9 cellular contexts compared by ENCODE assay signal in genomic region chr6:27582928-27583725, GRCh38.
A peak's percentile ranks its signal among the peaks of the same experiment; 100 is the strongest.
DNase-seq lines count a peak whose midpoint lies in the region; ATAC-seq and TF ChIP-seq lines count a peak whose summit lies in the region.
"Had no signal": no experiment of that assay in that cellular context is flagged by ENCODE, and none has a peak within 500 bp of the region (broad histone marks: within the 10 kb centered on the region; RNA-seq: fewer than 3 reads in every experiment).

No MANE protein-coding gene starts in this region.

- TF ChIP-seq RAD21 in liver (IDR thresholded peaks at IDR 0.05): no peak

- H3K9me3 Mint-ChIP-seq in activated naive CD4-positive, alpha-beta T cell treated with anti-CD3 and anti-CD28 coated beads for 36 hours: no peaks in the 10 kb centered on the region

- no peak overlapping the region for H3K27ac ChIP-seq in liver (ENCODE audit: low read depth in 1 of 2, low read length in 2 of 2)
- H3K27ac ChIP-seq: BLaER1 had no signal

- peaks cover 75% of the 10 kb centered on the region for H3K27me3 Mint-ChIP-seq in activated naive CD4-positive, alpha-beta T cell treated with anti-CD3 and anti-CD28 coated beads for 36 hours (ENCODE audit: low read depth)

- peak overlapping the region; percentile 75 for H3K27ac Mint-ChIP-seq in activated naive CD4-positive, alpha-beta T cell treated with anti-CD3 and anti-CD28 coated beads for 36 hours

- no peaks in the 10 kb centered on the region for H3K36me3 ChIP-seq in liver (ENCODE audit: control insufficient read depth in 4 of 4, insufficient read depth in 3 of 4, low read depth in 1 of 4, low read length in 3 of 4)
- H3K36me3 ChIP-seq: BLaER1 had no signal

- peaks cover 3% of the 10 kb centered on the region for H3K4me1 Mint-ChIP-seq in activated naive CD4-positive, alpha-beta T cell treated with anti-CD3 and anti-CD28 coated beads for 36 hours (ENCODE audit: low read depth)

- no peaks in the 10 kb centered on the region for H3K4me1 ChIP-seq in liver (ENCODE audit: control insufficient read depth in 4 of 4, insufficient read depth in 4 of 4, low read length in 3 of 4)
- H3K4me1 ChIP-seq: BLaER1 had no signal

- TF ChIP-seq CTCF in liver (IDR thresholded peaks at IDR 0.05; ENCODE audit: low read depth, low read length, missing input control): no peak

- DNase-seq in NCI-H524 (lab: John Stamatoyannopoulos, UW) (peak; percentile 12 to 70), NCI-H524 treated with DMSO at 0.1 percent for 48 hours (lab: John Stamatoyannopoulos, UW) (no peak), NCI-H2227 (lab: John Stamatoyannopoulos, UW; ENCODE audit: unreplicated experiment) (peak; percentile 84), cerebellum (ENCODE audit: low spot score) (no peak)
- peak; percentile 70 for DNase-seq in activated naive CD4-positive, alpha-beta T cell treated with anti-CD3 and anti-CD28 coated beads for 36 hours
- DNase-seq in central memory CD4-positive, alpha-beta T cell: no peak

- no peak for ATAC-seq in GM21825 (IDR thresholded peaks at IDR 0.05; ENCODE audit: unreplicated experiment)

- peak overlapping the region; percentile 47 for H3K4me3 Mint-ChIP-seq in activated naive CD4-positive, alpha-beta T cell treated with anti-CD3 and anti-CD28 coated beads for 36 hours

- WGBS in liver: 18% methylated on average over 32 of the region's 32 CpGs

- H3K9me3 ChIP-seq in liver (ENCODE audit: control insufficient read depth in 4 of 4, low read length in 3 of 4): peaks cover 0 to 3% (median 1%) of the 10 kb centered on the region in 4 donors

- H3K4me3 ChIP-seq in liver (ENCODE audit: low read depth in 1 of 3, low read length in 3 of 3): no peak overlapping the region
- H3K4me3 ChIP-seq: BLaER1 had no signal

- H3K27me3 ChIP-seq in liver (ENCODE audit: control insufficient read depth in 4 of 4, insufficient read depth in 4 of 4, low read length in 3 of 4): peaks cover 0 to 13% (median 7%) of the 10 kb centered on the region in 4 donors
- H3K27me3 ChIP-seq: BLaER1 had no signal

- intact Hi-C loops in activated naive CD4-positive, alpha-beta T cell treated with anti-CD3 and anti-CD28 coated beads for 36 hours (cut with micrococcal nuclease): loop anchor here (1.0 kb wide), 1 partner anchor 9 kb away; no protein-coding TSS in a partner anchor

- CTCF ChIA-PET in activated naive CD4-positive, alpha-beta T cell treated with anti-CD3 and anti-CD28 coated beads for 36 hours (lab: Charles Lee): no interaction called here

- H3K9ac ChIP-seq in liver (ENCODE audit: low read depth in 1 of 2, low read length in 2 of 2): no peak overlapping the region
- H3K9ac ChIP-seq: BLaER1 had no signal

- peaks cover 2% of the 10 kb centered on the region for H3K36me3 Mint-ChIP-seq in activated naive CD4-positive, alpha-beta T cell treated with anti-CD3 and anti-CD28 coated beads for 36 hours (ENCODE audit: low read depth)

TF ChIP-seq in liver, 16 proteins besides CTCF, POLR2A, EP300 and RAD21:
- TF ChIP-seq REST (IDR thresholded peaks at IDR 0.05) (no peak), GABPA (IDR thresholded peaks at IDR 0.05 in 1 of 2, conservative IDR thresholded peaks at IDR 0.05 in 1 of 2) (no peak), FOXA1 (IDR thresholded peaks at IDR 0.05) (no peak), EGR1 (IDR thresholded peaks at IDR 0.05; ENCODE audit: low read depth in 2 of 2) (no peak)
- TF ChIP-seq, protein P1, sequence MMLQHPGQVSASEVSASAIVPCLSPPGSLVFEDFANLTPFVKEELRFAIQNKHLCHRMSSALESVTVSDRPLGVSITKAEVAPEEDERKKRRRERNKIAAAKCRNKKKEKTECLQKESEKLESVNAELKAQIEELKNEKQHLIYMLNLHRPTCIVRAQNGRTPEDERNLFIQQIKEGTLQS (IDR thresholded peaks at IDR 0.05): peak; percentile 55

Comparison
In these comparisons a context has a peak if more than half of its experiments do, and no peak if none do; other contexts are left out.
1. DNase-seq: peak in NCI-H524 (2 of 2), NCI-H2227 (single experiment) and activated naive CD4-positive, alpha-beta T cell treated with anti-CD3 and anti-CD28 coated beads for 36 hours (single experiment); none in NCI-H524 treated with DMSO at 0.1 percent for 48 hours (single experiment), cerebellum (single experiment) and central memory CD4-positive, alpha-beta T cell (single experiment).